ENCODE assay signal across 19 cellular contexts in the genomic region with DNA sequence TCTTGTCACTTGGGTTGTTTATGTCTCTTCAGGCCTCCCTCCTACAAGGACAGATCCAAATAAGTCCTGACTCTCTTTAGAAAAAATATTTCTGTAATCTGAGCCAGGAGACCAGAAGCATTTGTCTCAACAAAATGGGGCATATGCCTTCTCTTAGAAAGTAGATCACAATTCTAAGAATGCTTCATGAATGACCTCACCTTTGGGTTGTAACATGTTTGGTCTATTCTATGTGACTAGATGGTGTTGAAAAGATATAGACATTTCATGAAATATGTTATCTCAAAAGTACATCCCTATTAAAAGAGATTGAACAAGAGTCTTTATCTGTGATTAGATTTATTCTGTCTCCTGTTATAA.
DNase-seq lines count a peak whose midpoint lies in the region; ATAC-seq, FAIRE-seq and TF ChIP-seq lines count a peak whose summit lies in the region.
"Had no signal": no experiment of that assay in that cellular context is flagged by ENCODE, and none has a peak within 500 bp of the region (broad histone marks: within the 10 kb centered on the region; RNA-seq: fewer than 3 reads in every experiment).

No MANE protein-coding gene starts in this region.

- ATAC-seq in PC-3 = no peak
- ATAC-seq in HG03442 (IDR thresholded peaks at IDR 0.05; ENCODE audit: unreplicated experiment) = no peak
- ATAC-seq in GM18870 (IDR thresholded peaks at IDR 0.05; ENCODE audit: unreplicated experiment) = no peak

- no peak for TF ChIP-seq CTCF in PC-3 (conservative IDR thresholded peaks at IDR 0.05; ENCODE audit: low read depth, low read length)
- TF ChIP-seq CTCF in chondrocyte (IDR thresholded peaks at IDR 0.05) = no peak
- TF ChIP-seq CTCF in kidney (IDR thresholded peaks at IDR 0.05; ENCODE audit: borderline replicate concordance, extremely low read depth, insufficient read depth) = no peak

- H2AFZ ChIP-seq in ACC112 (ENCODE audit: low read length, unreplicated experiment) = no peak overlapping the region
- peak overlapping the region; percentile 30; the same call in 1 of the 2 replicates for H2AFZ ChIP-seq in PC-3 (ENCODE audit: low read length)

- H3K9me2 ChIP-seq in PC-3 (replicated peaks; ENCODE audit: low read length) = no peaks in the 10 kb centered on the region

- no peaks in the 10 kb centered on the region for H3K27me3 Mint-ChIP-seq in chondrocyte (ENCODE audit: low read depth)
- H3K27me3 Mint-ChIP-seq in activated T-helper 2 cell treated with anti-CD3 and anti-CD28 coated beads, Interferon-gamma antibody, Interleukin-2, Interleukin-4, amounts not matched to agents 10 μg/mL and 5 μg/mL and 100 μg/mL, durations not matched to agents 14 hours and 24 hours and 36 hours (ENCODE audit: low read depth) = no peaks in the 10 kb centered on the region

- no peaks in the 10 kb centered on the region for H3K9me3 Mint-ChIP-seq in chondrocyte (ENCODE audit: low read depth)
- no peaks in the 10 kb centered on the region for H3K9me3 Mint-ChIP-seq in activated T-helper 2 cell treated with anti-CD3 and anti-CD28 coated beads, Interferon-gamma antibody, Interleukin-2, Interleukin-4, amounts not matched to agents 10 μg/mL and 5 μg/mL and 100 μg/mL, durations not matched to agents 14 hours and 24 hours and 36 hours

- intact Hi-C loops in PC-3 (cut with micrococcal nuclease) (loop anchor here (1.0 to 2.0 kb wide), 2 partner anchors 16 to 79 kb away; no protein-coding TSS in a partner anchor), kidney (cut with DNase I) (no loop called here), posterior cingulate gyrus (cut with DNase I) (no loop called here)
- intact Hi-C loops in activated T-helper 2 cell treated with anti-CD3 and anti-CD28 coated beads, Interferon-gamma antibody, Interleukin-2, Interleukin-4, amounts not matched to agents 10 μg/mL and 5 μg/mL and 100 μg/mL, durations not matched to agents 14 hours and 24 hours and 36 hours (cut with micrococcal nuclease) = no loop called here

- POLR2A ChIA-PET in PC-3 (lab: Charles Lee; ENCODE audit: unreplicated experiment) = no interaction called here

- CTCF ChIA-PET in PC-3 (lab: Charles Lee) = no interaction called here

- H3K4me1 ChIP-seq in ACC112 (ENCODE audit: control insufficient read depth, insufficient read depth, low read length, unreplicated experiment) (peaks cover 36% of the 10 kb centered on the region), PC-3 (ENCODE audit: insufficient read depth, low read length) (peaks cover 35% of the 10 kb centered on the region), kidney (ENCODE audit: control insufficient read depth in 1 of 2, insufficient read depth in 1 of 2, low read depth in 1 of 2, low read length in 2 of 2) (no peaks in the 10 kb centered on the region)

- H3K4me2 ChIP-seq in PC-3 (ENCODE audit: low read length) = peak overlapping the region; percentile 73

- DNase-seq in PC-3 (no peak), chondrocyte (ENCODE audit: low spot score) (no peak), kidney (no peak), posterior cingulate gyrus (no peak)
- DNase-seq in activated T-helper 2 cell treated with anti-CD3 and anti-CD28 coated beads, Interferon-gamma antibody, Interleukin-2, Interleukin-4, amounts not matched to agents 10 μg/mL and 5 μg/mL and 100 μg/mL, durations not matched to agents 14 hours and 24 hours and 36 hours (ENCODE audit: low spot score) = no peak
- DNase-seq: AML-193; COR-L47; HCEC 1CT; KBM-7; NCI-H1417 treated with DMSO at 0.1 percent for 48 hours; NCI-H2029; NCI-H446; NK-92 treated with Interleukin-12 subunit alpha and Interleukin-12 subunit beta, amount 100 ng/mL, for 24 hours; SIG-M5 had no signal

- no peaks in the 10 kb centered on the region for H3K27me3 ChIP-seq in ACC112 (ENCODE audit: insufficient read depth, low read length)
- H3K27me3 ChIP-seq in PC-3 (ENCODE audit: low read length) = no peaks in the 10 kb centered on the region

- H3K9ac ChIP-seq in PC-3 (ENCODE audit: low read length) (peak overlapping the region; percentile 31; the same call in 1 of the 2 replicates), kidney (ENCODE audit: low read length in 2 of 2) (no peak overlapping the region)

- no peaks in the 10 kb centered on the region for H3F3A ChIP-seq in PC-3 (ENCODE audit: low read length, unreplicated experiment)

- FAIRE-seq in kidney (lab: Jason Lieb, UNC) = peak; percentile 3
- FAIRE-seq: A204.1 had no signal

- no peaks in the 10 kb centered on the region for H4K20me1 ChIP-seq in PC-3 (ENCODE audit: low read length)

- H3K9me3 ChIP-seq in PC-3 (ENCODE audit: low read length) (no peaks in the 10 kb centered on the region), kidney (ENCODE audit: control insufficient read depth in 1 of 2, low read length in 2 of 2) (no peaks in the 10 kb centered on the region)

- no peak overlapping the region for H3K4me3 Mint-ChIP-seq in chondrocyte (ENCODE audit: unreplicated experiment)
- no peak overlapping the region for H3K4me3 Mint-ChIP-seq in activated T-helper 2 cell treated with anti-CD3 and anti-CD28 coated beads, Interferon-gamma antibody, Interleukin-2, Interleukin-4, amounts not matched to agents 10 μg/mL and 5 μg/mL and 100 μg/mL, durations not matched to agents 14 hours and 24 hours and 36 hours (ENCODE audit: low read depth)
- H3K4me3 Mint-ChIP-seq: CD14-positive monocyte had no signal

- H3K79me2 ChIP-seq in ACC112 (ENCODE audit: control insufficient read depth, insufficient read depth, low read length, unreplicated experiment) (no peaks in the 10 kb centered on the region), PC-3 (ENCODE audit: low read length) (no peaks in the 10 kb centered on the region)

- H3K4me3 ChIP-seq in ACC112 (ENCODE audit: low read depth, low read length) (no peak overlapping the region), PC-3 (ENCODE audit: low read length) (peak overlapping the region; percentile 9; the same call in 1 of the 2 replicates), kidney (ENCODE audit: low read length in 2 of 2) (no peak overlapping the region)

- no TSS peak for BruUV-seq in PC-3 (replicated peaks; lab: Mats Ljungman, UMichigan)

- peak overlapping the region; percentile 55 for H3K27ac Mint-ChIP-seq in chondrocyte (ENCODE audit: unreplicated experiment)
- no peak overlapping the region for H3K27ac Mint-ChIP-seq in activated T-helper 2 cell treated with anti-CD3 and anti-CD28 coated beads, Interferon-gamma antibody, Interleukin-2, Interleukin-4, amounts not matched to agents 10 μg/mL and 5 μg/mL and 100 μg/mL, durations not matched to agents 14 hours and 24 hours and 36 hours
- H3K27ac Mint-ChIP-seq: CD14-positive monocyte had no signal

- H3K4me1 Mint-ChIP-seq in chondrocyte (ENCODE audit: low read depth) = peaks cover 22% of the 10 kb centered on the region
- no peaks in the 10 kb centered on the region for H3K4me1 Mint-ChIP-seq in activated T-helper 2 cell treated with anti-CD3 and anti-CD28 coated beads, Interferon-gamma antibody, Interleukin-2, Interleukin-4, amounts not matched to agents 10 μg/mL and 5 μg/mL and 100 μg/mL, durations not matched to agents 14 hours and 24 hours and 36 hours (ENCODE audit: low read depth)

- no peaks in the 10 kb centered on the region for H3K36me3 ChIP-seq in ACC112 (ENCODE audit: insufficient read depth, low read length)
- H3K36me3 ChIP-seq in PC-3 (ENCODE audit: low read depth, low read length) = no peaks in the 10 kb centered on the region
- no peaks in the 10 kb centered on the region for H3K36me3 ChIP-seq in kidney (ENCODE audit: control insufficient read depth in 1 of 2, insufficient read depth in 2 of 2, low read length in 2 of 2)

- peak overlapping the region; percentile 52 for H3K27ac ChIP-seq in ACC112 (ENCODE audit: low read depth, low read length)
- H3K27ac ChIP-seq in PC-3 (ENCODE audit: low read length) = peak overlapping the region; percentile 91
- H3K27ac ChIP-seq in kidney (ENCODE audit: low read depth in 2 of 2, low read length in 2 of 2) = no peak overlapping the region

- H3K36me3 Mint-ChIP-seq in chondrocyte (ENCODE audit: low read depth) = no peaks in the 10 kb centered on the region
- H3K36me3 Mint-ChIP-seq in activated T-helper 2 cell treated with anti-CD3 and anti-CD28 coated beads, Interferon-gamma antibody, Interleukin-2, Interleukin-4, amounts not matched to agents 10 μg/mL and 5 μg/mL and 100 μg/mL, durations not matched to agents 14 hours and 24 hours and 36 hours (ENCODE audit: low read depth) = no peaks in the 10 kb centered on the region
- H3K36me3 Mint-ChIP-seq: CD14-positive monocyte had no signal

Comparison
In these comparisons a context has a peak if more than half of its experiments do, and no peak if none do; other contexts are left out.
1. H3K27ac ChIP-seq: peak in ACC112 (single experiment) and PC-3 (single experiment); none in kidney (0 of 2).